In the genomic region with DNA sequence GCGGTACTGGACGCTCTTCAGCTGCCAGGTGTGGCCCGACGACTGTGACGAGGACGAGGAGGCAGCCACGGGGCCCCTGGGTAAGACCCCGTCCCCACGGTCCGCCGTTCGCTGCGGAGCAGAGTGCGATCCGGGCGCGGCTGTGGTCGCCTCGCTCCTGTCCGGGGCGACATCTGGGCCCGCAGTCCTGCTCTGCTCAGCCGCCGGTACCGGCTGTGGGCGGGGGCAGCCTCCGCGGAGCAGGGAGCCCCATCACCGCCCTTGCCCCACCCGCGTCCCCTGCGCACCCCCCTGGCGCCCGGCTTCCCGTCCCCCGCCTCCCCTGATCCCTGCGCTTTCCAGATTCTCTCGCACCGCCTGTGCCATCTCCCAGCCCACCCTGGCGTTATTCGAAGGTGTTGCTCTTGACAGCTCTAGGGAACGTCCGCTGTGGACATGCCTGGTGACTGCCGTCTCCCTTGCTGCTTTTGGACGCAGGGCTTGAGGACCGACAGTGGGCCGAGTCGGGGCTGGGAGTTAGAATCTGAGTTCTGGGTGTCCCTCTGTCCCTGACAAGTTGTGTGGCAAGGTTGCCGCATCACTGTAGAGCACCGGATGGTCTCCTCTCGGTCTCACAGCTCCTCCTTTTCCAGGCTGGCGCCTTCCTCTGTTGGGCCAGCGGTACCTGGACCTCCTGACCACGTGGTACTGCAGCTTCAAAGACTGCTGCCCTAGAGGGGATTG, we compare ENCODE assay signal across 8 cellular contexts. TPM values are rescaled to one million over a fixed set of nuclear protein-coding genes. Genes with fewer than 3 reads are reported as not detected.
DNase-seq lines count a peak whose midpoint lies in the region; FAIRE-seq and TF ChIP-seq lines count a peak whose summit lies in the region.

No MANE protein-coding gene starts in this region.

- H3K9me3 Mint-ChIP-seq in mesothelial cell of epicardium = no peaks in the 10 kb centered on the region
- no peaks in the 10 kb centered on the region for H3K9me3 Mint-ChIP-seq in stimulated activated naive CD8-positive, alpha-beta T cell treated with anti-CD3 and anti-CD28 coated beads, Interleukin-15, Interleukin-2, amounts not matched to agents 100 ng/mL and 50 ng/mL, for 24 hours

- peak overlapping the region; percentile 87 for H3K27ac ChIP-seq in effector memory CD4-positive, alpha-beta T cell (ENCODE audit: insufficient read depth, low read length, poor library complexity, severe bottlenecking)

- H3K36me3 ChIP-seq in H7 (replicated peaks; ENCODE audit: control insufficient read depth, insufficient read depth, low read length) = no peaks in the 10 kb centered on the region; the same call in 1 of the 2 replicates
- peaks cover 5% of the 10 kb centered on the region for H3K36me3 ChIP-seq in effector memory CD4-positive, alpha-beta T cell (ENCODE audit: control insufficient read depth, insufficient read depth, low read length)

- peaks cover 3% of the 10 kb centered on the region; the same call in 1 of the 2 replicates for H3K27me3 ChIP-seq in H7 (ENCODE audit: control insufficient read depth, insufficient read depth, low read length)
- no peaks in the 10 kb centered on the region for H3K27me3 ChIP-seq in effector memory CD4-positive, alpha-beta T cell (replicated peaks; ENCODE audit: control insufficient read depth, insufficient read depth, low read length, poor library complexity, severe bottlenecking)

- H3K4me3 ChIP-seq in H7 (ENCODE audit: insufficient read depth, low read depth, low read length) = peak overlapping the region; percentile 92
- H3K4me3 ChIP-seq in effector memory CD4-positive, alpha-beta T cell (ENCODE audit: insufficient read depth, low read depth, low read length, poor library complexity, severe bottlenecking) = peak overlapping the region; percentile 91

- H3K9me3 ChIP-seq in effector memory CD4-positive, alpha-beta T cell (ENCODE audit: control insufficient read depth, low read length) = no peaks in the 10 kb centered on the region

- peak overlapping the region; percentile 92 for H3K4me3 Mint-ChIP-seq in mesothelial cell of epicardium
- H3K4me3 Mint-ChIP-seq in stimulated activated naive CD8-positive, alpha-beta T cell treated with anti-CD3 and anti-CD28 coated beads, Interleukin-15, Interleukin-2, amounts not matched to agents 100 ng/mL and 50 ng/mL, for 24 hours = peak overlapping the region; percentile 97

- H3K36me3 Mint-ChIP-seq in mesothelial cell of epicardium = peaks cover 4% of the 10 kb centered on the region
- H3K36me3 Mint-ChIP-seq in stimulated activated naive CD8-positive, alpha-beta T cell treated with anti-CD3 and anti-CD28 coated beads, Interleukin-15, Interleukin-2, amounts not matched to agents 100 ng/mL and 50 ng/mL, for 24 hours (ENCODE audit: low read depth) = peaks cover 13% of the 10 kb centered on the region

- H3K4me1 Mint-ChIP-seq in mesothelial cell of epicardium = peaks cover 16% of the 10 kb centered on the region
- peaks cover 33% of the 10 kb centered on the region for H3K4me1 Mint-ChIP-seq in stimulated activated naive CD8-positive, alpha-beta T cell treated with anti-CD3 and anti-CD28 coated beads, Interleukin-15, Interleukin-2, amounts not matched to agents 100 ng/mL and 50 ng/mL, for 24 hours (ENCODE audit: low read depth)

- peak overlapping the region; percentile 90 for H3K27ac Mint-ChIP-seq in mesothelial cell of epicardium
- peak overlapping the region; percentile 95 for H3K27ac Mint-ChIP-seq in stimulated activated naive CD8-positive, alpha-beta T cell treated with anti-CD3 and anti-CD28 coated beads, Interleukin-15, Interleukin-2, amounts not matched to agents 100 ng/mL and 50 ng/mL, for 24 hours

- no peaks in the 10 kb centered on the region for H3K27me3 Mint-ChIP-seq in mesothelial cell of epicardium (ENCODE audit: low read depth)
- no peaks in the 10 kb centered on the region for H3K27me3 Mint-ChIP-seq in stimulated activated naive CD8-positive, alpha-beta T cell treated with anti-CD3 and anti-CD28 coated beads, Interleukin-15, Interleukin-2, amounts not matched to agents 100 ng/mL and 50 ng/mL, for 24 hours

- DNase-seq in GM12891 (ENCODE audit: insufficient read length, low spot score) (peak; percentile 41), H7 (peak; percentile 76), LHCN-M2 (ENCODE audit: low read depth) (peak; percentile 35), mesothelial cell of epicardium (ENCODE audit: low spot score in 2 of 2, unreplicated experiment in 2 of 2) (peak in 1 of 2 experiments; percentile 59), DMS114 treated with DMSO at 0.1 percent for 48 hours (lab: John Stamatoyannopoulos, UW; ENCODE audit: unreplicated experiment) (no peak)
- peak; percentile 42 for DNase-seq in activated CD4-positive, alpha-beta T cell treated with anti-CD3 and anti-CD28 coated beads for 48 hours
- peak in 1 of 3 donors; percentile 12 for DNase-seq in effector memory CD4-positive, alpha-beta T cell

- FAIRE-seq in GM12891 (lab: Jason Lieb, UNC) = peak; percentile 47

- TF ChIP-seq POLR2A in GM12891 (IDR thresholded peaks at IDR 0.05; ENCODE audit: low read depth, low read length) = no peak

- peaks cover 14% of the 10 kb centered on the region for H3K4me1 ChIP-seq in effector memory CD4-positive, alpha-beta T cell (ENCODE audit: control insufficient read depth, insufficient read depth, low read length, poor library complexity, severe bottlenecking)

- TF ChIP-seq CTCF in mesothelial cell of epicardium (IDR thresholded peaks at IDR 0.05; ENCODE audit: unreplicated experiment) = no peak

TF ChIP-seq in GM12891, 5 proteins besides CTCF, POLR2A, EP300 and RAD21:
- TF ChIP-seq PAX5 (IDR thresholded peaks at IDR 0.05; ENCODE audit: insufficient read depth, low read length, severe bottlenecking) (no peak), POU2F2 (IDR thresholded peaks at IDR 0.05; ENCODE audit: low read depth, low read length) (no peak), SPI1 (IDR thresholded peaks at IDR 0.05; ENCODE audit: low read depth, low read length) (no peak), TAF1 (IDR thresholded peaks at IDR 0.05; ENCODE audit: low read depth, low read length) (no peak)
TF ChIP-seq in GM12891: peak in this region for 0.

RNA-seq across cellular contexts. Expression of a gene that starts 0.6 kb away (rescaled TPM):
- polyA plus RNA-seq in GM12891 (2012; ENCODE audit: low read depth, missing spikeins) = 22.3 TPM
- 25.3 and 29.7 TPM in 2 replicates for total RNA-seq in H7 (2014; rRNA removed; shearing (Covaris generic))
- total RNA-seq in LHCN-M2 (2014; rRNA removed) = 47.1 and 54.6 TPM in 2 replicates
- 15.5 TPM for polyA plus RNA-seq in LHCN-M2 (2012)
- total RNA-seq in mesothelial cell of epicardium = 16.5 to 18.3 TPM (median 17.3 TPM) in 3 replicates

RNA-seq across cellular contexts. Expression of a gene that starts 56.8 kb away (rescaled TPM):
- 6.1 TPM for polyA plus RNA-seq in GM12891 (2012; ENCODE audit: low read depth, missing spikeins)
- 34.5 and 43.5 TPM in 2 replicates for total RNA-seq in H7 (2014; rRNA removed; shearing (Covaris generic))
- total RNA-seq in LHCN-M2 (2014; rRNA removed) (34.8 and 37.0 TPM in 2 replicates), mesothelial cell of epicardium (49.5 to 56.8 TPM (median 52.2 TPM) in 3 replicates)
- 13.7 TPM for polyA plus RNA-seq in LHCN-M2 (2012)
